ENCODE assay signal across 11 cellular contexts in genomic region chr1:198253259-198253658, GRCh38.
A peak's percentile ranks its signal among the peaks of the same experiment; 100 is the strongest.
DNase-seq lines count a peak whose midpoint lies in the region; ATAC-seq, FAIRE-seq and TF ChIP-seq lines count a peak whose summit lies in the region.
"Had no signal": no experiment of that assay in that cellular context is flagged by ENCODE, and none has a peak within 500 bp of the region (broad histone marks: within the 10 kb centered on the region; RNA-seq: fewer than 3 reads in every experiment).

No MANE protein-coding gene starts in this region.

- H3K36me3 Mint-ChIP-seq in progenitor cell of endocrine pancreas (ENCODE audit: insufficient read depth): no peaks in the 10 kb centered on the region

- H3K27me3 ChIP-seq in GM12878 (replicated peaks in 1 of 2; ENCODE audit: control insufficient read depth in 2 of 2, insufficient read depth in 2 of 2, low read length in 1 of 2) (no peaks in the 10 kb centered on the region), Peyer's patch (no peaks in the 10 kb centered on the region)

- SMC1A ChIA-PET in GM12878 (lab: Charles Lee; ENCODE audit: uncharacterized antibody, unreplicated experiment): interaction anchor here (0.7 to 7.1 kb wide), 14 partner anchors 8 to 95 kb away, joined by 3 to 44 read pairs (median 4); no protein-coding TSS in a partner anchor

- CTCF ChIA-PET in GM12878 (lab: Yijun Ruan, JAX): interaction anchor here (0.6 to 1.5 kb wide), 5 partner anchors 9 to 732 kb away, joined by 3 to 8 read pairs (median 4); no protein-coding TSS in a partner anchor

- ATAC-seq in GM18511 (IDR thresholded peaks at IDR 0.05; ENCODE audit: unreplicated experiment) (peak; percentile 90), GM21360 (IDR thresholded peaks at IDR 0.05; ENCODE audit: unreplicated experiment) (peak; percentile 81), HG03097 (IDR thresholded peaks at IDR 0.05; ENCODE audit: low FRiP score, unreplicated experiment) (peak; percentile 51), GM12878 (peak; percentile 89)

- peaks cover 16% of the 10 kb centered on the region for H3K4me1 ChIP-seq in GM12878 (ENCODE audit: control insufficient read depth, insufficient read depth, low read length)
- H3K4me1 ChIP-seq in Peyer's patch: no peaks in the 10 kb centered on the region

- H3K27ac Mint-ChIP-seq in progenitor cell of endocrine pancreas: no peak overlapping the region

- H4K20me1 ChIP-seq in GM12878 (ENCODE audit: control insufficient read depth, insufficient read depth): no peaks in the 10 kb centered on the region

- H3K9ac ChIP-seq in GM12878 (ENCODE audit: control insufficient read depth, insufficient read depth, low read length): peak overlapping the region; percentile 34; the same call in 1 of the 2 replicates
- H3K9ac ChIP-seq: KMS-11 had no signal

- H3K27me3 Mint-ChIP-seq in progenitor cell of endocrine pancreas: no peaks in the 10 kb centered on the region

- RAD21 ChIA-PET in GM12878 (lab: Charles Lee; ENCODE audit: unreplicated experiment): interaction anchor here (0.8 to 2.3 kb wide), 9 partner anchors 9 to 100 kb away, joined by 3 to 15 read pairs (median 3); no protein-coding TSS in a partner anchor

- no peak overlapping the region for H3K4me3 Mint-ChIP-seq in progenitor cell of endocrine pancreas (ENCODE audit: low read depth)

- H2AFZ ChIP-seq in GM12878 (ENCODE audit: control insufficient read depth, low read depth, low read length): no peak overlapping the region

- no peaks in the 10 kb centered on the region for H3K79me2 ChIP-seq in GM12878 (ENCODE audit: control insufficient read depth, insufficient read depth, low read length)

- FAIRE-seq in GM12878 (lab: Jason Lieb, UNC): no peak

- no peak for TF ChIP-seq CTCF in GM12878 (IDR thresholded peaks at IDR 0.05 in 2 of 3, conservative IDR thresholded peaks at IDR 0.05 in 1 of 3; ENCODE audit: control insufficient read depth in 2 of 3, extremely low read depth in 1 of 3, insufficient read depth in 1 of 3, low read depth in 3 of 3, low read length in 3 of 3)
- no peak for TF ChIP-seq CTCF in progenitor cell of endocrine pancreas (IDR thresholded peaks at IDR 0.05; ENCODE audit: unreplicated experiment)
- TF ChIP-seq CTCF in Peyer's patch (IDR thresholded peaks at IDR 0.05): no peak

- BruUV-seq in GM12878 (replicated peaks; lab: Mats Ljungman, UMichigan): no TSS peak

- DNase-seq in GM12878 (ENCODE audit: low read depth, low spot score): peak; percentile 30
- DNase-seq in activated gamma-delta T cell treated with Interleukin-2 at 50 U/mL for 16 hours: no peak
- DNase-seq in progenitor cell of endocrine pancreas (ENCODE audit: low spot score, unreplicated experiment): no peak
- DNase-seq in Peyer's patch: no peak
- DNase-seq in NCI-H2107 (lab: John Stamatoyannopoulos, UW): no peak
- DNase-seq: GF-D8; stimulated activated CD4-positive, alpha-beta T cell treated with anti-CD3 and anti-CD28 coated beads, Interleukin-2, amount 100 ng/mL, for 48 hours had no signal

- no peaks in the 10 kb centered on the region for H3K9me3 Mint-ChIP-seq in progenitor cell of endocrine pancreas (ENCODE audit: low read depth)

- H3K36me3 ChIP-seq in GM12878 (ENCODE audit: control insufficient read depth in 2 of 2, insufficient read depth in 2 of 2, low read length in 1 of 2) (no peaks in the 10 kb centered on the region; a peak in 1 of 4 replicates), Peyer's patch (no peaks in the 10 kb centered on the region)

- POLR2A ChIA-PET in GM12878 (lab: Charles Lee): interaction anchor here (0.7 to 1.0 kb wide), 2 partner anchors 68 to 96 kb away, joined by 3 to 4 read pairs; no protein-coding TSS in a partner anchor

- H3K27ac ChIP-seq in GM12878 (ENCODE audit: control insufficient read depth, insufficient read depth) (peak overlapping the region; percentile 75), Peyer's patch (no peak overlapping the region)
- H3K27ac ChIP-seq: KMS-11 had no signal

- in situ Hi-C loops in GM12878 (cut with MboI): no loop called here

- WGBS in GM12878 (ENCODE audit: insufficient coverage, insufficient replicate concordance, low lambda C conversion rate, missing lambda C conversion rate): 19% methylated on average over 4 of the region's 4 CpGs

- peak overlapping the region; percentile 72 for H3K4me2 ChIP-seq in GM12878 (ENCODE audit: control insufficient read depth, insufficient read depth)
- H3K4me2 ChIP-seq: KMS-11 had no signal

- H3K9me3 ChIP-seq in GM12878 (replicated peaks; ENCODE audit: control insufficient read depth, insufficient read depth, low read length): peaks cover 3% of the 10 kb centered on the region; the same call in 2 of the 3 replicates
- no peaks in the 10 kb centered on the region for H3K9me3 ChIP-seq in Peyer's patch

- no peak for TF ChIP-seq POLR2A in GM12878 (IDR thresholded peaks at IDR 0.05; ENCODE audit: low read depth, low read length)
- no peak for TF ChIP-seq POLR2A in Peyer's patch (IDR thresholded peaks at IDR 0.05)

- H3K4me3 ChIP-seq in GM12878: no peak overlapping the region
- H3K4me3 ChIP-seq in Peyer's patch: no peak overlapping the region

- intact Hi-C loops in GM12878 (cut with micrococcal nuclease; ENCODE audit: unreplicated experiment): no loop called here

- TF ChIP-seq EP300 in GM12878 (IDR thresholded peaks at IDR 0.05; ENCODE audit: borderline replicate concordance in 1 of 2, control insufficient read depth in 1 of 2, low read depth in 2 of 2, low read length in 2 of 2): no peak

- no peaks in the 10 kb centered on the region for H3K4me1 Mint-ChIP-seq in progenitor cell of endocrine pancreas (ENCODE audit: low read depth)

- no peak for TF ChIP-seq RAD21 in GM12878 (IDR thresholded peaks at IDR 0.05; ENCODE audit: insufficient read depth, low read depth, low read length)

TF ChIP-seq in GM12878, 131 proteins besides CTCF, POLR2A, EP300 and RAD21:
- peak; percentile 39; the same call in 1 of the 2 replicates for TF ChIP-seq RUNX3 (IDR thresholded peaks at IDR 0.05; ENCODE audit: low read length)
- TF ChIP-seq JUNB (IDR thresholded peaks at IDR 0.05): peak; percentile 76
- no peak for TF ChIP-seq SIN3A (IDR thresholded peaks at IDR 0.05; ENCODE audit: low read depth, low read length)
